1 cellular context compared by ENCODE assay signal in the genomic region with DNA sequence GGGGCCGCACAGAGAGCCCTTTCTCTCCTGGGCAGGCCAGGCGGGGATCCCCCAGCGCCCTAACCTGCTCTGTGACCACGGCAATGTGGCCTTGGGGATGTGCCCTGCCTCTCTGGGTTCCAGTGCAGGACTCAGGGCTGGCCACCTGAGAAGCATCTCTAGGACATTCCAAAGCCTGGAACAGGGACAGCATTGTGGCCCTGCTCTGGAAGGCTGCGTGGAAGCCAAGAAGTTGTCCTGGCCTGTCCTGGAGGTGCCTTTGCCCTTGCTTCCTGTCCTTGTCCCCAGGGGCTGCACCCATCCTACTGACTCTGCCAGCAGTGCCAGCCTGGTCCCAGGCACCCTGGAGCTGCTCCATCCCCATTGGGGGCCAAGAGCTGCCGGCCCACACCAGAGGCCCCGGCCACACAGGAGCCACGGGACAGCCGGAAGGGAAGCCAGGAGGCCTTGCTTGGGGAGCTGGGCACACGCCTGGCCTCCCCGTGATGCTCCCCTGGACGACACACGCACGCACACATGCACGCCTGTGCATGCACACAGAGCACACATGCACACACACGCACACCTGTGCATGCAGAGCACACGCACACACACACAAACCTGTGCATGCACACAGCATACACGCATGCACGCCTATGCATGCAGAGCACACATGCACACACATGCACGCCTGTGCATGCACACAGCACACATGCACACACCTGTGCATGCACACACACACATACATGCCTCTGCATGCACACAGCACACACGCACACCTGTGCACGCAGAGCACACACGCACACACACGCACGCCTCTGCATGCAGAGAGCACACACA.
TF ChIP-seq lines count a peak whose summit lies in the region.

No MANE protein-coding gene starts in this region.

TF ChIP-seq in A549, 52 proteins besides CTCF, POLR2A, EP300 and RAD21:
- TF ChIP-seq, protein P1, sequence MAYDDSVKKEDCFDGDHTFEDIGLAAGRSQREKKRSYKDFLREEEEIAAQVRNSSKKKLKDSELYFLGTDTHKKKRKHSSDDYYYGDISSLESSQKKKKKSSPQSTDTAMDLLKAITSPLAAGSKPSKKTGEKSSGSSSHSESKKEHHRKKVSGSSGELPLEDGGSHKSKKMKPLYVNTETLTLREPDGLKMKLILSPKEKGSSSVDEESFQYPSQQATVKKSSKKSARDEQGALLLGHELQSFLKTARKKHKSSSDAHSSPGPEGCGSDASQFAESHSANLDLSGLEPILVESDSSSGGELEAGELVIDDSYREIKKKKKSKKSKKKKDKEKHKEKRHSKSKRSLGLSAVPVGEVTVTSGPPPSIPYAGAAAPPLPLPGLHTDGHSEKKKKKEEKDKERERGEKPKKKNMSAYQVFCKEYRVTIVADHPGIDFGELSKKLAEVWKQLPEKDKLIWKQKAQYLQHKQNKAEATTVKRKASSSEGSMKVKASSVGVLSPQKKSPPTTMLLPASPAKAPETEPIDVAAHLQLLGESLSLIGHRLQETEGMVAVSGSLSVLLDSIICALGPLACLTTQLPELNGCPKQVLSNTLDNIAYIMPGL (CRISPR knock-in tag; IDR thresholded peaks at IDR 0.05; ENCODE audit: borderline replicate concordance) = no peak
- TF ChIP-seq SMC3 (IDR thresholded peaks at IDR 0.05) (no peak), HEYL (CRISPR knock-in tag; IDR thresholded peaks at IDR 0.05) (no peak), PHF8 (IDR thresholded peaks at IDR 0.05; ENCODE audit: borderline replicate concordance, low read depth) (no peak), EHF (CRISPR knock-in tag; IDR thresholded peaks at IDR 0.05) (no peak), FOSL2 (IDR thresholded peaks at IDR 0.05) (no peak), FOSL2 (CRISPR knock-in tag; IDR thresholded peaks at IDR 0.05) (no peak), CHD2 (IDR thresholded peaks at IDR 0.05; ENCODE audit: low read length, partially characterized antibody) (no peak), MAFK (IDR thresholded peaks at IDR 0.05; ENCODE audit: partially characterized antibody) (no peak), JUNB (IDR thresholded peaks at IDR 0.05) (no peak)
- TF ChIP-seq, protein P2, sequence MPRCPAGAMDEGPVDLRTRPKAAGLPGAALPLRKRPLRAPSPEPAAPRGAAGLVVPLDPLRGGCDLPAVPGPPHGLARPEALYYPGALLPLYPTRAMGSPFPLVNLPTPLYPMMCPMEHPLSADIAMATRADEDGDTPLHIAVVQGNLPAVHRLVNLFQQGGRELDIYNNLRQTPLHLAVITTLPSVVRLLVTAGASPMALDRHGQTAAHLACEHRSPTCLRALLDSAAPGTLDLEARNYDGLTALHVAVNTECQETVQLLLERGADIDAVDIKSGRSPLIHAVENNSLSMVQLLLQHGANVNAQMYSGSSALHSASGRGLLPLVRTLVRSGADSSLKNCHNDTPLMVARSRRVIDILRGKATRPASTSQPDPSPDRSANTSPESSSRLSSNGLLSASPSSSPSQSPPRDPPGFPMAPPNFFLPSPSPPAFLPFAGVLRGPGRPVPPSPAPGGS (IDR thresholded peaks at IDR 0.05) = no peak
- TF ChIP-seq, protein P3, sequence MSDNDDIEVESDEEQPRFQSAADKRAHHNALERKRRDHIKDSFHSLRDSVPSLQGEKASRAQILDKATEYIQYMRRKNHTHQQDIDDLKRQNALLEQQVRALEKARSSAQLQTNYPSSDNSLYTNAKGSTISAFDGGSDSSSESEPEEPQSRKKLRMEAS (IDR thresholded peaks at IDR 0.05) = no peak
